1 cellular context compared by ENCODE assay signal in the genomic region with DNA sequence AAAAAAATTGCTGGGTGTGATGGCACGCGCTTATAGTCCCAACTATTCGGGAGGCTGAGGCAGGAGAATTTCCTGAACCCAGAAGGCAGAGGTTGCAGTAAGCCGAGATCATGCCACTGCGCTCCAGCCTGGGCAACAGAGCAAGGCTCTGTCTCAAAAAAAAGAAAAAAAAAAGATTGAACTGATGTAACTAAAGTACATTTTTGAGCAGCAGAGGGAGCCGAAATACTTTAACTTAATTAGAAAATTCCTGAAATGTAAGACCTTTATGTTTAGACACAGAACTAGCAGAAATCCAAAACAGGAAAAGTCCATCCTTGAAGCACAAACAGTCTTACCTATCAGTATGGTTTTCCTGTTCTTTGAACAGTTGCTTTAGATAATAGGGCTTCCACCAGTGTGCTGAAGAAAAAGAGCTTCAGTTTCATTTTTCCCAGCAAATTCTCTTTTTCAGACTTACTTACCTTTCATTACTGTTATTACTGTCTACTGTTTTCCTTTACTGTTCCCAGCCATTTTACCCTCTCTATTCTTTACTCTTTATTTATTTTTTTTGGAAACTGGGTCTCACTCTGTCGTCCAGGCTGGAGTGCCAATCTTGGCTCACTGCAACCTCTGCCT.
TF ChIP-seq lines count a peak whose summit lies in the region.

No MANE protein-coding gene starts in this region.

TF ChIP-seq in endothelial cell of umbilical vein, 7 proteins besides CTCF, POLR2A, EP300 and RAD21:
- TF ChIP-seq POLR2AphosphoS5 (IDR thresholded peaks at IDR 0.05; ENCODE audit: insufficient read depth, low read depth, low read length) (no peak), EZH2 (IDR thresholded peaks at IDR 0.05; ENCODE audit: borderline replicate concordance, low read depth, low read length, severe bottlenecking) (no peak), MYC (IDR thresholded peaks at IDR 0.05; ENCODE audit: low read depth, low read length) (no peak), JUN (IDR thresholded peaks at IDR 0.05; ENCODE audit: borderline replicate concordance, insufficient read depth, insufficient read length, low read depth) (no peak), FOS (IDR thresholded peaks at IDR 0.05; ENCODE audit: borderline replicate concordance, insufficient read depth, low read length) (no peak), GATA2 (IDR thresholded peaks at IDR 0.05; ENCODE audit: insufficient read depth, insufficient read length, low read depth, low read length) (no peak)
- TF ChIP-seq, protein P1, sequence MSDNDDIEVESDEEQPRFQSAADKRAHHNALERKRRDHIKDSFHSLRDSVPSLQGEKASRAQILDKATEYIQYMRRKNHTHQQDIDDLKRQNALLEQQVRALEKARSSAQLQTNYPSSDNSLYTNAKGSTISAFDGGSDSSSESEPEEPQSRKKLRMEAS (IDR thresholded peaks at IDR 0.05; ENCODE audit: insufficient read depth, insufficient read length) = no peak
